ENCODE assay signal across 8 cellular contexts in the genomic region with DNA sequence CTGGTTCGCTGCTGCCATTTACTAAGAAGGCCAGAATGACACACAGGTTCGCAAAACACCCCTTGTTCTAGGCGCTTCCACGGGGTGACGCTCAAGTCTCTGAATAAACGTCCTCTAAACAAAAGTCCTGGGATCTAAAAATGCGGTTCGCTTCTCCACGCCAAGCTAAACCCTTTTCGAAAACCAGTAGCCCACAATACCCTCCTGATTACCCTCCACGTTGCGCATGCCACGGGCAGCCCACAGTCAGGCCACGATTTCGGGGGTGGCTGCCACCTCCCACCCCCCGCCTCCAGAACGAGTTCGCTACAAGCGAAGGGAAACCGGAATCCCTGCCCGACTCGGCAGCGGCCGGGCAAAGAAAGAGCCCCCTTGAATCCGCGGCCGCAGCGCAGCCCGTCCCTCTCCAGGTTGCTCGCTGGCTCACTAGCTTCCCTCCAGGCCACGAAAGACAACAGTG. TPM values are rescaled to one million over a fixed set of nuclear protein-coding genes. Genes with fewer than 3 reads are reported as not detected.
DNase-seq lines count a peak whose midpoint lies in the region; ATAC-seq, FAIRE-seq and TF ChIP-seq lines count a peak whose summit lies in the region.

No MANE protein-coding gene starts in this region.

- no peaks in the 10 kb centered on the region for H3K9me3 Mint-ChIP-seq in T-cell

- H3K27me3 ChIP-seq in bronchial epithelial cell (ENCODE audit: control insufficient read depth, insufficient read depth, low read length) (no peaks in the 10 kb centered on the region), layer of hippocampus (ENCODE audit: control insufficient read depth, insufficient read depth, low read length) (no peaks in the 10 kb centered on the region)

- H3K27me3 Mint-ChIP-seq in T-cell: peaks cover 0 to 3% of the 10 kb centered on the region in 2 donors

- peak overlapping the region; percentile 92 to 94 (median 93) for H3K4me3 Mint-ChIP-seq in T-cell

- TF ChIP-seq CTCF in AG10803 (conservative IDR thresholded peaks at IDR 0.05; ENCODE audit: low read length) (peak; percentile 48), bronchial epithelial cell (IDR thresholded peaks at IDR 0.05; ENCODE audit: insufficient read depth, low read length, severe bottlenecking) (peak; percentile 10)

- peaks cover 22 to 44% (median 40%) of the 10 kb centered on the region in 3 donors for H3K4me1 Mint-ChIP-seq in T-cell

- no peak for FAIRE-seq in bronchial epithelial cell (lab: Jason Lieb, UNC)

- H3K4me3 ChIP-seq in AG10803 (ENCODE audit: low read length) (peak overlapping the region; percentile 76), bronchial epithelial cell (ENCODE audit: low read depth, low read length) (peak overlapping the region; percentile 74)

- peak overlapping the region; percentile 97 for H3K27ac ChIP-seq in layer of hippocampus (ENCODE audit: low read depth, low read length)

- POLR2A ChIA-PET in T-cell (lab: Charles Lee): interaction anchor here (0.6 to 2.2 kb wide), 15 partner anchors 31 to 185 kb away, joined by 3 to 28 read pairs (median 6); a partner anchor contains a TSS

- DNase-seq in AG10803 (ENCODE audit: low read depth) (peak; percentile 49), T-cell (peak in 32 of 34 experiments; percentile 4 to 52 (median 28)), bronchial epithelial cell (ENCODE audit: low read depth) (peak; percentile 28), Kasumi-1 (lab: John Stamatoyannopoulos, UW) (no peak)
- DNase-seq in stimulated activated CD4-positive, alpha-beta T cell treated with anti-CD3 and anti-CD28 coated beads, Interleukin-4, amount 100 ng/mL, for 1 hour: peak; percentile 46

- ATAC-seq in GM19025 (IDR thresholded peaks at IDR 0.05; ENCODE audit: low read depth, unreplicated experiment) (peak; percentile 19), HG03354 (IDR thresholded peaks at IDR 0.05; ENCODE audit: poor library complexity, severe bottlenecking, unreplicated experiment) (peak; percentile 36), T-cell (replicated peaks in 1 of 4) (peak; percentile 15 to 28 (median 24))

- CTCF ChIA-PET in T-cell (lab: Charles Lee): interaction anchor here (0.5 to 2.4 kb wide), 13 partner anchors 10 to 1276 kb away, joined by 3 to 15 read pairs (median 5); a partner anchor contains a TSS

- peak overlapping the region; percentile 92 to 94 for H3K27ac Mint-ChIP-seq in T-cell

- H3K36me3 Mint-ChIP-seq in T-cell: peaks cover 8% of the 10 kb centered on the region

- H3K36me3 ChIP-seq in bronchial epithelial cell (ENCODE audit: control insufficient read depth, insufficient read depth, low read length): peaks cover 4% of the 10 kb centered on the region

RNA-seq across cellular contexts. Expression of a gene that starts 0.4 kb away (rescaled TPM):
- 1,000 to 10,000 TPM; 2,957 to 4,080 (median 3,439) TPM for total RNA-seq in T-cell
- 2,415 and 8,689 TPM in 2 replicates for total RNA-seq in bronchial epithelial cell

RNA-seq across cellular contexts. Expression of a gene that starts 32.6 kb away (rescaled TPM):
- 1 to 10 TPM in 3 of 5 donors, under 1 TPM in 1, not detected in 1; 0.48 to 2.2 (median 1.6) TPM for total RNA-seq in T-cell
- total RNA-seq in bronchial epithelial cell: under 0.01 TPM in 2 replicates

Comparison
In these comparisons a context has a peak if more than half of its experiments do, and no peak if none do; other contexts are left out.
1. DNase-seq: peak in AG10803 (single experiment), T-cell (32 of 34), bronchial epithelial cell (single experiment) and stimulated activated CD4-positive, alpha-beta T cell treated with anti-CD3 and anti-CD28 coated beads, Interleukin-4, amount 100 ng/mL, for 1 hour (single experiment); none in Kasumi-1 (0 of 2).
2. Peak in every context shown above with its lines, with median percentiles within 50 percentile points of each other: ATAC-seq.